ENCODE assay signal across 22 cellular contexts in the genomic region with DNA sequence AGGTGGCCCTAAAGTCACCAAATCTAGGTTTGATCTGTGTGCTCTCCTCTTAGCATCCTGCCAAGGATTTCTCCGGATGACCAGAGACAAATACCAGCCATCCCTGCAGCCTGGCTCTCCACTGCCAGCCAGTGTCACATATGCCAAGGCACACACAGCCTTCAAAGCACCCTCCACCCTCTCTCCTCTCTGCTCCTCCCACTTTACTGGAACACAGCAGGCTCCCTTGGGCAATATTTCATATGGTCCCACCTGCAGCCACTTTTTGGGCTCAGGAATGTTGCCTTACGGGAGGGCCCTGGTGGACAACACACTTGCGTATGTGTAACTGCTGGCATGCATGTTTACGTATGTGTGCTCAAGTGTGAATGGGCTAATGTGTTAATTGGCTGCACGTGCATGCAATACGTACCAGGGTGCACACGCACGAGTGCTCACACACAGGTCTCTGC.
DNase-seq lines count a peak whose midpoint lies in the region; ATAC-seq and TF ChIP-seq lines count a peak whose summit lies in the region.
"Had no signal": no experiment of that assay in that cellular context is flagged by ENCODE, and none has a peak within 500 bp of the region (broad histone marks: within the 10 kb centered on the region; RNA-seq: fewer than 3 reads in every experiment).

No MANE protein-coding gene starts in this region.

- no peak for TF ChIP-seq POLR2A in upper lobe of left lung (IDR thresholded peaks at IDR 0.05)

- no peak overlapping the region for H3K4me2 ChIP-seq in SK-N-SH
- H3K4me2 ChIP-seq: KMS-11 had no signal

- H3K36me3 Mint-ChIP-seq in brain = peaks cover 5% of the 10 kb centered on the region
- H3K36me3 Mint-ChIP-seq: activated naive CD4-positive, alpha-beta T cell treated with anti-CD3 and anti-CD28 coated beads, Interleukin-2, amount 50 U/mL, for 72 hours; CD8-positive, alpha-beta T cell had no signal

- CTCF ChIA-PET in SK-N-SH (lab: Yijun Ruan, JAX) = interaction anchor here (0.9 to 10.5 kb wide), 11 partner anchors 9 to 298 kb away, joined by 3 to 108 read pairs (median 4); no protein-coding TSS in a partner anchor

- H3K4me3 ChIP-seq in SK-N-SH (ENCODE audit: low read depth in 2 of 2, low read length in 1 of 2) = no peak overlapping the region
- peak overlapping the region; percentile 24 to 44 for H3K4me3 ChIP-seq in mucosa of rectum (ENCODE audit: low read length in 2 of 2)
- H3K4me3 ChIP-seq in upper lobe of right lung = no peak overlapping the region
- no peak overlapping the region for H3K4me3 ChIP-seq in upper lobe of left lung
- H3K4me3 ChIP-seq: dorsolateral prefrontal cortex, tibial artery had no signal

- H3K27ac ChIP-seq in SK-N-SH (ENCODE audit: low read depth in 2 of 2, low read length in 1 of 2) = peak overlapping the region in 1 of 2 experiments; percentile 85; a peak in 2 of 4 replicates
- no peak overlapping the region for H3K27ac ChIP-seq in mucosa of rectum (ENCODE audit: low read depth in 2 of 2, low read length in 2 of 2)
- no peak overlapping the region for H3K27ac ChIP-seq in upper lobe of right lung
- no peak overlapping the region for H3K27ac ChIP-seq in upper lobe of left lung
- H3K27ac ChIP-seq: KMS-11, tibial artery had no signal

- H3K4me1 ChIP-seq in SK-N-SH (ENCODE audit: control insufficient read depth in 1 of 2, insufficient read depth in 2 of 2, low read depth in 1 of 2, low read length in 1 of 2) (peaks cover 0 to 62% of the 10 kb centered on the region in 2 experiments; a peak in 1 of 4 replicates), mucosa of rectum (ENCODE audit: control insufficient read depth in 2 of 2, insufficient read depth in 2 of 2, low read length in 2 of 2) (peaks cover 10 to 19% of the 10 kb centered on the region in 2 donors), upper lobe of right lung (no peaks in the 10 kb centered on the region), upper lobe of left lung (peaks cover 0 to 11% (median 5%) of the 10 kb centered on the region in 4 donors)
- H3K4me1 ChIP-seq: tibial artery had no signal

- H4K20me1 ChIP-seq in SK-N-SH (ENCODE audit: insufficient read depth) = no peaks in the 10 kb centered on the region

- peaks cover 76% of the 10 kb centered on the region for H3K4me1 Mint-ChIP-seq in brain
- H3K4me1 Mint-ChIP-seq: central memory CD8-positive, alpha-beta T cell had no signal

- H3K27ac Mint-ChIP-seq in brain = peak overlapping the region; percentile 77 to 98 (median 91)
- H3K27ac Mint-ChIP-seq: activated naive CD4-positive, alpha-beta T cell treated with anti-CD3 and anti-CD28 coated beads, Interleukin-2, amount 50 U/mL, for 72 hours; CD8-positive, alpha-beta T cell; stimulated activated naive CD8-positive, alpha-beta T cell treated with anti-CD3 and anti-CD28 coated beads, Interleukin-15, Interleukin-2, amounts not matched to agents 100 ng/mL and 50 ng/mL, for 24 hours had no signal

- no peak overlapping the region for H2AFZ ChIP-seq in SK-N-SH (ENCODE audit: low read depth)

- no peaks in the 10 kb centered on the region for H3K36me3 ChIP-seq in SK-N-SH (replicated peaks in 1 of 2; ENCODE audit: control insufficient read depth in 1 of 2, insufficient read depth in 2 of 2, low read length in 1 of 2)
- no peaks in the 10 kb centered on the region for H3K36me3 ChIP-seq in mucosa of rectum (ENCODE audit: control insufficient read depth in 2 of 2, insufficient read depth in 2 of 2, low read length in 2 of 2)
- H3K36me3 ChIP-seq in upper lobe of right lung = no peaks in the 10 kb centered on the region
- H3K36me3 ChIP-seq in upper lobe of left lung = no peaks in the 10 kb centered on the region
- H3K36me3 ChIP-seq: tibial artery had no signal

- peak overlapping the region in 4 of 5 experiments; percentile 56 to 70 (median 62) for H3K4me3 Mint-ChIP-seq in brain
- H3K4me3 Mint-ChIP-seq: CD8-positive, alpha-beta T cell; central memory CD8-positive, alpha-beta T cell; stimulated activated naive CD8-positive, alpha-beta T cell treated with anti-CD3 and anti-CD28 coated beads, Interleukin-15, Interleukin-2, amounts not matched to agents 100 ng/mL and 50 ng/mL, for 24 hours had no signal

- TF ChIP-seq EP300 in SK-N-SH (IDR thresholded peaks at IDR 0.05; ENCODE audit: borderline replicate concordance in 1 of 2, low read depth in 1 of 2, low read length in 1 of 2) = 0 out of 4 replicates have a peak, but pooled peaks of 1 of the 2 experiments have one; percentile 55
- no peak for TF ChIP-seq EP300 in upper lobe of left lung (IDR thresholded peaks at IDR 0.05)

- no peaks in the 10 kb centered on the region for H3F3A ChIP-seq in SK-N-SH (replicated peaks; ENCODE audit: insufficient read depth)

- peaks cover 6% of the 10 kb centered on the region for H3K27me3 Mint-ChIP-seq in brain
- H3K27me3 Mint-ChIP-seq: stimulated activated naive CD8-positive, alpha-beta T cell treated with anti-CD3 and anti-CD28 coated beads, Interleukin-15, Interleukin-2, amounts not matched to agents 100 ng/mL and 50 ng/mL, for 24 hours had no signal

- TF ChIP-seq RAD21 in SK-N-SH (IDR thresholded peaks at IDR 0.05; ENCODE audit: low read length) = peak; percentile 46

- ATAC-seq in SK-N-SH treated with all-trans-retinoic acid at 6 μM for 48 hours (no peak), upper lobe of right lung (peak; percentile 4), HG03457 (IDR thresholded peaks at IDR 0.05; ENCODE audit: unreplicated experiment) (no peak), upper lobe of left lung (ENCODE audit: low FRiP score in 2 of 2) (no peak), sciatic nerve (no peak)
- ATAC-seq: activated naive CD4-positive, alpha-beta T cell treated with anti-CD3 and anti-CD28 coated beads, Interleukin-2, amount 50 U/mL, for 72 hours; CD8-positive, alpha-beta T cell had no signal

- H3K9ac ChIP-seq in SK-N-SH (no peak overlapping the region), mucosa of rectum (ENCODE audit: low read depth in 1 of 2, low read length in 2 of 2) (no peak overlapping the region)
- H3K9ac ChIP-seq: KMS-11 had no signal

- TF ChIP-seq CTCF in SK-N-SH (IDR thresholded peaks at IDR 0.05) (no peak), brain (conservative IDR thresholded peaks at IDR 0.05) (no peak), upper lobe of right lung (IDR thresholded peaks at IDR 0.05) (no peak), upper lobe of left lung (IDR thresholded peaks at IDR 0.05) (no peak)

- no peaks in the 10 kb centered on the region for H3K9me2 ChIP-seq in SK-N-SH

- POLR2A ChIA-PET in SK-N-SH (lab: Yijun Ruan, JAX) = interaction anchor here (0.8 to 1.3 kb wide), 2 partner anchors 54 to 67 kb away, joined by 3 to 4 read pairs; no protein-coding TSS in a partner anchor

- DNase-seq in SK-N-SH = peak; percentile 64
- DNase-seq in upper lobe of right lung = no peak
- no peak for DNase-seq in upper lobe of left lung
- DNase-seq in sciatic nerve (ENCODE audit: low spot score) = no peak
- DNase-seq: CD8-positive, alpha-beta T cell; DMS53; GDM1; mammary epithelial cell; NCI-H1436 treated with DMSO at 0.1 percent for 48 hours; RPMI8226; stimulated activated CD4-positive, alpha-beta T cell treated with anti-CD3 and anti-CD28 coated beads, Interleukin-4, amount 100 ng/mL, for 4 hours; T-helper 2 cell; tibial artery had no signal

- intact Hi-C loops in upper lobe of right lung (cut with DNase I) (no loop called here), sciatic nerve (cut with DNase I) (no loop called here)

- peaks cover 6% of the 10 kb centered on the region; the same call in 1 of the 2 replicates for H3K27me3 ChIP-seq in SK-N-SH (ENCODE audit: insufficient read depth)
- no peaks in the 10 kb centered on the region for H3K27me3 ChIP-seq in mucosa of rectum (ENCODE audit: control insufficient read depth in 2 of 2, insufficient read depth in 2 of 2, low read length in 2 of 2)
- no peaks in the 10 kb centered on the region for H3K27me3 ChIP-seq in upper lobe of right lung
- no peaks in the 10 kb centered on the region for H3K27me3 ChIP-seq in upper lobe of left lung
- H3K27me3 ChIP-seq: dorsolateral prefrontal cortex had no signal

- no peaks in the 10 kb centered on the region for H3K79me2 ChIP-seq in SK-N-SH (ENCODE audit: insufficient read depth)

- H3K9me3 ChIP-seq in SK-N-SH (no peaks in the 10 kb centered on the region), mucosa of rectum (ENCODE audit: control insufficient read depth in 2 of 2, low read length in 2 of 2) (no peaks in the 10 kb centered on the region), upper lobe of right lung (no peaks in the 10 kb centered on the region), upper lobe of left lung (no peaks in the 10 kb centered on the region)
- H3K9me3 ChIP-seq: tibial artery had no signal

- H3K9me3 Mint-ChIP-seq in brain = peaks cover 0 to 3% (median 0%) of the 10 kb centered on the region in 5 experiments
- H3K9me3 Mint-ChIP-seq: activated naive CD4-positive, alpha-beta T cell treated with anti-CD3 and anti-CD28 coated beads, Interleukin-2, amount 50 U/mL, for 72 hours; CD8-positive, alpha-beta T cell; central memory CD8-positive, alpha-beta T cell; stimulated activated naive CD8-positive, alpha-beta T cell treated with anti-CD3 and anti-CD28 coated beads, Interleukin-15, Interleukin-2, amounts not matched to agents 100 ng/mL and 50 ng/mL, for 24 hours had no signal

- 66% methylated on average over 6 of the region's 8 CpGs for WGBS in SK-N-SH (ENCODE audit: low lambda C conversion rate)
- WGBS in upper lobe of left lung, 2 donors = 69 to 81% methylated on average over 8 of the region's 8 CpGs

TF ChIP-seq in SK-N-SH, 30 proteins besides CTCF, POLR2A, EP300 and RAD21 (continues in another document):
- TF ChIP-seq, protein P1, sequence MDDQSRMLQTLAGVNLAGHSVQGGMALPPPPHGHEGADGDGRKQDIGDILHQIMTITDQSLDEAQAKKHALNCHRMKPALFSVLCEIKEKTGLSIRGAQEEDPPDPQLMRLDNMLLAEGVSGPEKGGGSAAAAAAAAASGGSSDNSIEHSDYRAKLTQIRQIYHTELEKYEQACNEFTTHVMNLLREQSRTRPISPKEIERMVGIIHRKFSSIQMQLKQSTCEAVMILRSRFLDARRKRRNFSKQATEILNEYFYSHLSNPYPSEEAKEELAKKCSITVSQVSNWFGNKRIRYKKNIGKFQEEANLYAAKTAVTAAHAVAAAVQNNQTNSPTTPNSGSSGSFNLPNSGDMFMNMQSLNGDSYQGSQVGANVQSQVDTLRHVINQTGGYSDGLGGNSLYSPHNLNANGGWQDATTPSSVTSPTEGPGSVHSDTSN (IDR thresholded peaks at IDR 0.05) = no peak
- TF ChIP-seq NFIC (IDR thresholded peaks at IDR 0.05; ENCODE audit: borderline replicate concordance) = no peak

TF ChIP-seq in SK-N-SH treated with all-trans-retinoic acid at 6 μM for 48 hours, 23 proteins besides CTCF, POLR2A, EP300 and RAD21 (continues in another document):
- TF ChIP-seq ZNF70 (CRISPR knock-in tag; IDR thresholded peaks at IDR 0.05) = no peak
- TF ChIP-seq SNAI2 (CRISPR knock-in tag; IDR thresholded peaks at IDR 0.05) = no peak
- no peak for TF ChIP-seq ARNTL (CRISPR knock-in tag; IDR thresholded peaks at IDR 0.05; ENCODE audit: borderline replicate concordance, low read depth)
- TF ChIP-seq RARB (CRISPR knock-in tag; IDR thresholded peaks at IDR 0.05) = no peak
- no peak for TF ChIP-seq TCF4 (CRISPR knock-in tag; IDR thresholded peaks at IDR 0.05; ENCODE audit: borderline replicate concordance)

Comparison
In these comparisons a context has a peak if more than half of its experiments do, and no peak if none do; other contexts are left out.
1. H3K4me3 ChIP-seq: peak in mucosa of rectum (2 of 2); none in SK-N-SH (0 of 2), upper lobe of right lung (single experiment) and upper lobe of left lung (0 of 4).